ENCODE assay signal across 17 cellular contexts in genomic region chr2:23244656-23245055, GRCh38.
DNase-seq lines count a peak whose midpoint lies in the region; ATAC-seq and TF ChIP-seq lines count a peak whose summit lies in the region.
"Had no signal": no experiment of that assay in that cellular context is flagged by ENCODE, and none has a peak within 500 bp of the region (broad histone marks: within the 10 kb centered on the region; RNA-seq: fewer than 3 reads in every experiment).

No MANE protein-coding gene starts in this region.

- dilution Hi-C loops in IMR-90 (cut with HindIII; ENCODE audit: low sequenced_read_pairs, unreplicated experiment), result no loop called here

- TF ChIP-seq EP300 in gastroesophageal sphincter (IDR thresholded peaks at IDR 0.05), result no peak
- TF ChIP-seq EP300 in tibial nerve (IDR thresholded peaks at IDR 0.05), result no peak

- no peak overlapping the region for H2BK5ac ChIP-seq in IMR-90 (ENCODE audit: low read depth, low read length, poor library complexity, severe bottlenecking)

- H2AFZ ChIP-seq in IMR-90 (replicated peaks; ENCODE audit: low read length, poor library complexity), result no peak overlapping the region

- H4K20me1 ChIP-seq in IMR-90 (ENCODE audit: insufficient read depth, low read length), result no peaks in the 10 kb centered on the region

- no peak for ATAC-seq in IMR-90 (ENCODE audit: low read depth)
- ATAC-seq in gastroesophageal sphincter, result peak; percentile 25

- TF ChIP-seq RAD21 in IMR-90 (IDR thresholded peaks at IDR 0.05; ENCODE audit: low read length), result no peak

- POLR2A ChIA-PET in IMR-90 (lab: Charles Lee; ENCODE audit: unreplicated experiment), result no interaction called here

- CTCF ChIA-PET in IMR-90 (lab: Yijun Ruan, JAX), result no interaction called here

- in situ Hi-C loops in IMR-90 (cut with MboI; ENCODE audit: low sequenced_read_pairs), result no loop called here

- BruUV-seq in IMR-90 (replicated peaks; lab: Mats Ljungman, UMichigan), result no TSS peak

- H3K27ac ChIP-seq in IMR-90 (ENCODE audit: insufficient read depth, low read length) (no peak overlapping the region), gastroesophageal sphincter (peak overlapping the region in 1 of 4 donors; percentile 62), tibial nerve (peak overlapping the region in 3 of 4 donors; percentile 37 to 86 (median 85))

- H4K91ac ChIP-seq in IMR-90 (ENCODE audit: insufficient read depth, low read depth, low read length), result no peak overlapping the region

- H3K9me3 ChIP-seq in IMR-90 (ENCODE audit: control insufficient read depth, insufficient read depth, low read length), result no peaks in the 10 kb centered on the region
- H3K9me3 ChIP-seq in gastroesophageal sphincter, result no peaks in the 10 kb centered on the region
- H3K9me3 ChIP-seq in tibial nerve, result no peaks in the 10 kb centered on the region
- H3K9me3 ChIP-seq: BE2C had no signal

- no peak overlapping the region for H3K4me2 ChIP-seq in IMR-90 (ENCODE audit: low read depth, low read length)

- H3K9ac ChIP-seq in IMR-90 (ENCODE audit: low read depth, low read length), result no peak overlapping the region

- no peak overlapping the region for H3K23ac ChIP-seq in IMR-90 (ENCODE audit: low read depth, low read length)

- no peak overlapping the region for H3K56ac ChIP-seq in IMR-90 (ENCODE audit: extremely low read depth, insufficient read depth, low read length)

- H3K4me1 ChIP-seq in IMR-90 (ENCODE audit: control insufficient read depth, insufficient read depth, low read length) (no peaks in the 10 kb centered on the region), gastroesophageal sphincter (peaks cover 0 to 13% (median 12%) of the 10 kb centered on the region in 3 donors), tibial nerve (peaks cover 0 to 50% (median 19%) of the 10 kb centered on the region in 4 donors)
- H3K4me1 ChIP-seq: BE2C had no signal

- no peak overlapping the region for H3K14ac ChIP-seq in IMR-90 (replicated peaks; ENCODE audit: low read depth, low read length)

- H2AK5ac ChIP-seq in IMR-90 (ENCODE audit: low read depth, low read length), result no peak overlapping the region

- DNase-seq in IMR-90 (no peak), dedifferentiated amniotic fluid mesenchymal stem cell (ENCODE audit: extremely low spot score) (peak; percentile 85), tibial nerve (ENCODE audit: low spot score in 2 of 2) (no peak), NCI-H510A treated with DMSO at 0.1 percent for 48 hours (lab: John Stamatoyannopoulos, UW) (no peak), epidermal melanocyte (ENCODE audit: insufficient read length, low spot score) (no peak)
- DNase-seq in stimulated activated CD4-positive, alpha-beta T cell treated with anti-CD3 and anti-CD28 coated beads, Interleukin-4, amount 100 ng/mL, for 1 hour, result no peak
- DNase-seq: ACHN; BE2C; C1 segment of cervical spinal cord; CD4-positive, CD25-positive, alpha-beta regulatory T cell; CD8-positive, alpha-beta memory T cell; COR-L47; DMS 273 treated with DMSO at 0.1 percent for 48 hours; DMS53; DND-41; H9 had no signal

- no peak overlapping the region for H3K4ac ChIP-seq in IMR-90 (ENCODE audit: low read depth, low read length)

- no peak overlapping the region for H2BK120ac ChIP-seq in IMR-90 (ENCODE audit: low read depth, low read length)

- TF ChIP-seq POLR2A in IMR-90 (IDR thresholded peaks at IDR 0.05; ENCODE audit: low read depth, low read length) (no peak), gastroesophageal sphincter (IDR thresholded peaks at IDR 0.05) (no peak), tibial nerve (IDR thresholded peaks at IDR 0.05) (no peak)

- no peaks in the 10 kb centered on the region for H3K9me1 ChIP-seq in IMR-90 (ENCODE audit: insufficient read depth, low read length)

- H4K8ac ChIP-seq in IMR-90 (ENCODE audit: low read depth in 2 of 2, low read length in 2 of 2), result no peak overlapping the region

- TF ChIP-seq CTCF in IMR-90 (conservative IDR thresholded peaks at IDR 0.05; ENCODE audit: low read depth, low read length) (no peak), gastroesophageal sphincter (IDR thresholded peaks at IDR 0.05) (no peak), tibial nerve (IDR thresholded peaks at IDR 0.05) (no peak)

- no peak overlapping the region for H2AK9ac ChIP-seq in IMR-90 (replicated peaks; ENCODE audit: low read depth, low read length, poor library complexity)

- H3K4me3 ChIP-seq in IMR-90 (ENCODE audit: insufficient read depth, low read depth, low read length) (no peak overlapping the region), gastroesophageal sphincter (no peak overlapping the region), tibial nerve (no peak overlapping the region)

- H2BK15ac ChIP-seq in IMR-90 (ENCODE audit: low read depth, low read length), result no peak overlapping the region

- H2BK20ac ChIP-seq in IMR-90 (ENCODE audit: low read depth, low read length), result no peak overlapping the region

- H3K79me1 ChIP-seq in IMR-90 (ENCODE audit: low read depth in 1 of 2, low read length in 2 of 2), result no peaks in the 10 kb centered on the region

- H3K36me3 ChIP-seq in IMR-90 (ENCODE audit: control insufficient read depth, insufficient read depth, low read length) (no peaks in the 10 kb centered on the region), gastroesophageal sphincter (no peaks in the 10 kb centered on the region), tibial nerve (no peaks in the 10 kb centered on the region)
- H3K36me3 ChIP-seq: BE2C had no signal

- H4K5ac ChIP-seq in IMR-90 (ENCODE audit: low read depth, low read length), result no peak overlapping the region

- H3K27me3 ChIP-seq in IMR-90 (ENCODE audit: control insufficient read depth, insufficient read depth, low read length) (no peaks in the 10 kb centered on the region; the same call in 1 of the 2 replicates), gastroesophageal sphincter (no peaks in the 10 kb centered on the region), tibial nerve (no peaks in the 10 kb centered on the region)
- H3K27me3 ChIP-seq: BE2C had no signal

- intact Hi-C loops in IMR-90 (cut with micrococcal nuclease), result no loop called here

- no peak overlapping the region for H3K18ac ChIP-seq in IMR-90 (ENCODE audit: low read depth, low read length)

TF ChIP-seq in IMR-90, 13 proteins besides CTCF, POLR2A, EP300 and RAD21:
- TF ChIP-seq MXI1 (IDR thresholded peaks at IDR 0.05; ENCODE audit: borderline replicate concordance, low read depth, low read length) (no peak), CHD1 (IDR thresholded peaks at IDR 0.05; ENCODE audit: low read depth, low read length) (no peak), CEBPB (IDR thresholded peaks at IDR 0.05; ENCODE audit: low read depth, low read length) (0 out of 2 replicates have a peak, but pooled peaks have one; percentile 2), MAZ (IDR thresholded peaks at IDR 0.05; ENCODE audit: borderline replicate concordance, low read depth, low read length) (no peak), USF2 (IDR thresholded peaks at IDR 0.05; ENCODE audit: low read depth, low read length) (no peak)
